ENCODE assay signal across 28 cellular contexts in genomic region chrX:29237972-29238371, GRCh38.
"Had no signal": no experiment of that assay in that cellular context is flagged by ENCODE, and none has a peak within 500 bp of the region (broad histone marks: within the 10 kb centered on the region; RNA-seq: fewer than 3 reads in every experiment).

No MANE protein-coding gene starts in this region.

- H3K9me3 ChIP-seq: adrenal gland, mucosa of descending colon, right lobe of liver, testis, transverse colon had no signal

- H3K79me2 ChIP-seq: hepatocyte had no signal

- H3K4me1 ChIP-seq: adrenal gland, right lobe of liver, testis, transverse colon had no signal

- H3K27ac Mint-ChIP-seq: activated naive CD8-positive, alpha-beta T cell treated with anti-CD3 and anti-CD28 coated beads for 36 hours; brain; nephron had no signal

- H3K27ac ChIP-seq: adrenal gland, cardiac muscle cell, coronary artery, dorsolateral prefrontal cortex, hepatocyte, right lobe of liver, skin epidermis, testis, transverse colon, VCaP had no signal

- H3K27me3 ChIP-seq: cardiac muscle cell, hepatocyte, right lobe of liver, testis, transverse colon had no signal

- H3K4me3 ChIP-seq: adrenal gland, cardiac muscle cell, coronary artery, dorsolateral prefrontal cortex, hepatocyte, mucosa of descending colon, right lobe of liver, skin epidermis, testis, transverse colon had no signal

- DNase-seq: activated CD4-positive, alpha-beta T cell treated with anti-CD3 and anti-CD28 coated beads for 4 hours; activated CD4-positive, alpha-beta T cell treated with anti-CD3 and anti-CD28 coated beads, Interleukin-2, amount 50 U/mL, for 48 hours; activated CD8-positive, alpha-beta memory T cell treated with anti-CD3 and anti-CD28 coated beads for 24 hours; activated effector memory CD4-positive, alpha-beta T cell treated with Interleukin-2 at 50 U/mL for 16 hours; activated naive CD4-positive, alpha-beta T cell treated with Interleukin-2 at 50 U/mL for 16 hours; activated naive CD8-positive, alpha-beta T cell treated with anti-CD3 and anti-CD28 coated beads for 36 hours; adrenal gland; aorta; dorsolateral prefrontal cortex; effector memory CD4-positive, alpha-beta T cell; left cardiac atrium; left ventricle myocardium superior; mucosa of descending colon; right lobe of liver; stimulated activated CD4-positive, alpha-beta T cell treated with anti-CD3 and anti-CD28 coated beads, Interleukin-12 subunit alpha, Interleukin-12 subunit beta, amount 100 ng/mL, for 4 hours; stimulated activated CD4-positive, alpha-beta T cell treated with anti-CD3 and anti-CD28 coated beads, Interleukin-4, amount 100 ng/mL, for 1 hour; stimulated activated naive CD8-positive, alpha-beta T cell treated with anti-CD3 and anti-CD28 coated beads, Interleukin-15, Interleukin-2, amounts not matched to agents 100 U/mL and 50 U/mL, for 24 hours; testis; transverse colon had no signal

- H3K4me2 ChIP-seq: hepatocyte had no signal

- H3K4me3 Mint-ChIP-seq: activated naive CD8-positive, alpha-beta T cell treated with anti-CD3 and anti-CD28 coated beads for 36 hours; brain; nephron had no signal

- H3K4me1 Mint-ChIP-seq: activated naive CD8-positive, alpha-beta T cell treated with anti-CD3 and anti-CD28 coated beads for 36 hours had no signal

- H3K27me3 Mint-ChIP-seq: activated naive CD8-positive, alpha-beta T cell treated with anti-CD3 and anti-CD28 coated beads for 36 hours; brain had no signal

- FAIRE-seq: frontal cortex, keratinocyte had no signal

- H3K36me3 Mint-ChIP-seq: activated naive CD8-positive, alpha-beta T cell treated with anti-CD3 and anti-CD28 coated beads for 36 hours; brain had no signal

- ATAC-seq: left cardiac atrium; left ventricle myocardium superior; mucosa of descending colon; right lobe of liver; stimulated activated naive CD8-positive, alpha-beta T cell treated with anti-CD3 and anti-CD28 coated beads, Interleukin-15, Interleukin-2, amounts not matched to agents 100 U/mL and 50 U/mL, for 24 hours had no signal

- H3K9me3 Mint-ChIP-seq: activated naive CD8-positive, alpha-beta T cell treated with anti-CD3 and anti-CD28 coated beads for 36 hours; nephron had no signal

- H2AFZ ChIP-seq: hepatocyte had no signal

- H3K36me3 ChIP-seq: adrenal gland, cardiac muscle cell, right lobe of liver, transverse colon had no signal
